5 cellular contexts compared by ENCODE assay signal in the genomic region with DNA sequence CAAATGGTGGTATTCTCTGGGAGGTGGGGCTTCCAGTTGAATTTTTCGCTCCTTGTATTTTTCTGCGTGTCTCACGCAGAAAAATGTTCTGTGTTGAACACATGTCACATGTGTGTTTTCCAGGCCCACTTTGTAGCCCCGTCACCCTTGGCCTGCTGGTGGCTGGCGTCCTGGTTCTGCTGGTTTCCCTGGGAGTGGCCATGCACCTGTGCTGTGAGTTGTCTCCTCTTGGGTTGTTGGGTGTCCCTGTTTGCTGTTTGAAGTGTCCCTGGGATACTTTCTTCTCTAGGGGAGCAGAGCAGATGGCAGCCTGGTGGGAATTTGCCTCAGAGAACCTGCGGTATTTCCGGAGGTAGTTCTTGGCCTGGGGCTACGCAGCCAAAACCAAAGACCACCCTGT. TPM values are rescaled to one million over a fixed set of nuclear protein-coding genes. Genes with fewer than 3 reads are reported as not detected.
"Had no signal": no experiment of that assay in that cellular context is flagged by ENCODE, and none has a peak within 500 bp of the region (broad histone marks: within the 10 kb centered on the region; RNA-seq: fewer than 3 reads in every experiment).

No MANE protein-coding gene starts in this region.

RNA-seq across cellular contexts. Expression of gene CD8B2, which starts 15.2 kb away (rescaled TPM):
- polyA plus RNA-seq: endothelial cell of umbilical vein, fibroblast of lung, foreskin keratinocyte, heart left ventricle, heart right ventricle had no signal
